ENCODE assay signal across 1 cellular context in the genomic region with DNA sequence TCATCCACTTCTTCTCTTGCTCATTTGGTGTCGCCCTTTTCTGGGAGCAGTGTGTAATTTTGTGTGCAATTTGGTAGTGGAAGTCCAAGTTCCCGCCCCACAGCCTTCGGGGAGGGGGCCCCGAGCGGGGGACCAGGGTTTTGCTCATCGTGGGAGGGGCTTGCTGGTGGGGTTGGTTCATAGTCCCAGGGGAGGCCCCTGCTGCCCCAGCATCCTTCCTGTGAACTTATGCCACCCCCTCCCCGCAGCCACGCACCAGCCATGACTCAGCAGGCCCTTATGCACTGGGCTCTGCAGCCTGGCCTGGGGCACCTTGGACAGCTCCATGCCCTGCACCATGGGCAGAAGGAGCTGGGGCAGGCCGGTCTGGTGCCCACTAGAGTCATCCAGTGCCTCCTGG.
TF ChIP-seq lines count a peak whose summit lies in the region.

No MANE protein-coding gene starts in this region.

TF ChIP-seq in GM23338, 12 proteins besides CTCF, POLR2A, EP300 and RAD21 (continued from another document):
- TF ChIP-seq, protein P1, sequence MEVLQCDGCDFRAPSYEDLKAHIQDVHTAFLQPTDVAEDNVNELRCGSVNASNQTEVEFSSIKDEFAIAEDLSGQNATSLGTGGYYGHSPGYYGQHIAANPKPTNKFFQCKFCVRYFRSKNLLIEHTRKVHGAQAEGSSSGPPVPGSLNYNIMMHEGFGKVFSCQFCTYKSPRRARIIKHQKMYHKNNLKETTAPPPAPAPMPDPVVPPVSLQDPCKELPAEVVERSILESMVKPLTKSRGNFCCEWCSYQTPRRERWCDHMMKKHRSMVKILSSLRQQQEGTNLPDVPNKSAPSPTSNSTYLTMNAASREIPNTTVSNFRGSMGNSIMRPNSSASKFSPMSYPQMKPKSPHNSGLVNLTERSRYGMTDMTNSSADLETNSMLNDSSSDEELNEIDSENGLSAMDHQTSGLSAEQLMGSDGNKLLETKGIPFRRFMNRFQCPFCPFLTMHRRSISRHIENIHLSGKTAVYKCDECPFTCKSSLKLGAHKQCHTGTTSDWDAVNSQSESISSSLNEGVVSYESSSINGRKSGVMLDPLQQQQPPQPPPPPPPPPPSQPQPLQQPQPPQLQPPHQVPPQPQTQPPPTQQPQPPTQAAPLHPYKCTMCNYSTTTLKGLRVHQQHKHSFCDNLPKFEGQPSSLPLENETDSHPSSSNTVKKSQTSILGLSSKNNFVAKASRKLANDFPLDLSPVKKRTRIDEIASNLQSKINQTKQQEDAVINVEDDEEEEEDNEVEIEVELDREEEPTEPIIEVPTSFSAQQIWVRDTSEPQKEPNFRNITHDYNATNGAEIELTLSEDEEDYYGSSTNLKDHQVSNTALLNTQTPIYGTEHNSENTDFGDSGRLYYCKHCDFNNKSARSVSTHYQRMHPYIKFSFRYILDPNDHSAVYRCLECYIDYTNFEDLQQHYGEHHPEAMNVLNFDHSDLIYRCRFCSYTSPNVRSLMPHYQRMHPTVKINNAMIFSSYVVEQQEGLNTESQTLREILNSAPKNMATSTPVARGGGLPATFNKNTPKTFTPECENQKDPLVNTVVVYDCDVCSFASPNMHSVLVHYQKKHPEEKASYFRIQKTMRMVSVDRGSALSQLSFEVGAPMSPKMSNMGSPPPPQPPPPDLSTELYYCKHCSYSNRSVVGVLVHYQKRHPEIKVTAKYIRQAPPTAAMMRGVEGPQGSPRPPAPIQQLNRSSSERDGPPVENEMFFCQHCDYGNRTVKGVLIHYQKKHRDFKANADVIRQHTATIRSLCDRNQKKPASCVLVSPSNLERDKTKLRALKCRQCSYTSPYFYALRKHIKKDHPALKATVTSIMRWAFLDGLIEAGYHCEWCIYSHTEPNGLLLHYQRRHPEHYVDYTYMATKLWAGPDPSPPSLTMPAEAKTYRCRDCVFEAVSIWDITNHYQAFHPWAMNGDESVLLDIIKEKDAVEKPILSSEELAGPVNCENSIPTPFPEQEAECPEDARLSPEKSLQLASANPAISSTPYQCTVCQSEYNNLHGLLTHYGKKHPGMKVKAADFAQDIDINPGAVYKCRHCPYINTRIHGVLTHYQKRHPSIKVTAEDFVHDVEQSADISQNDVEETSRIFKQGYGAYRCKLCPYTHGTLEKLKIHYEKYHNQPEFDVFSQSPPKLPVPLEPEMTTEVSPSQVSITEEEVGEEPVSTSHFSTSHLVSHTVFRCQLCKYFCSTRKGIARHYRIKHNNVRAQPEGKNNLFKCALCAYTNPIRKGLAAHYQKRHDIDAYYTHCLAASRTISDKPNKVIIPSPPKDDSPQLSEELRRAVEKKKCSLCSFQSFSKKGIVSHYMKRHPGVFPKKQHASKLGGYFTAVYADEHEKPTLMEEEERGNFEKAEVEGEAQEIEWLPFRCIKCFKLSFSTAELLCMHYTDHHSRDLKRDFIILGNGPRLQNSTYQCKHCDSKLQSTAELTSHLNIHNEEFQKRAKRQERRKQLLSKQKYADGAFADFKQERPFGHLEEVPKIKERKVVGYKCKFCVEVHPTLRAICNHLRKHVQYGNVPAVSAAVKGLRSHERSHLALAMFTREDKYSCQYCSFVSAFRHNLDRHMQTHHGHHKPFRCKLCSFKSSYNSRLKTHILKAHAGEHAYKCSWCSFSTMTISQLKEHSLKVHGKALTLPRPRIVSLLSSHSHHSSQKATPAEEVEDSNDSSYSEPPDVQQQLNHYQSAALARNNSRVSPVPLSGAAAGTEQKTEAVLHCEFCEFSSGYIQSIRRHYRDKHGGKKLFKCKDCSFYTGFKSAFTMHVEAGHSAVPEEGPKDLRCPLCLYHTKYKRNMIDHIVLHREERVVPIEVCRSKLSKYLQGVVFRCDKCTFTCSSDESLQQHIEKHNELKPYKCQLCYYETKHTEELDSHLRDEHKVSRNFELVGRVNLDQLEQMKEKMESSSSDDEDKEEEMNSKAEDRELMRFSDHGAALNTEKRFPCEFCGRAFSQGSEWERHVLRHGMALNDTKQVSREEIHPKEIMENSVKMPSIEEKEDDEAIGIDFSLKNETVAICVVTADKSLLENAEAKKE (CRISPR knock-in tag; IDR thresholded peaks at IDR 0.05): no peak
- TF ChIP-seq STAT1 (IDR thresholded peaks at IDR 0.05; ENCODE audit: unreplicated experiment): no peak
